ENCODE assay signal across 18 cellular contexts in the genomic region with DNA sequence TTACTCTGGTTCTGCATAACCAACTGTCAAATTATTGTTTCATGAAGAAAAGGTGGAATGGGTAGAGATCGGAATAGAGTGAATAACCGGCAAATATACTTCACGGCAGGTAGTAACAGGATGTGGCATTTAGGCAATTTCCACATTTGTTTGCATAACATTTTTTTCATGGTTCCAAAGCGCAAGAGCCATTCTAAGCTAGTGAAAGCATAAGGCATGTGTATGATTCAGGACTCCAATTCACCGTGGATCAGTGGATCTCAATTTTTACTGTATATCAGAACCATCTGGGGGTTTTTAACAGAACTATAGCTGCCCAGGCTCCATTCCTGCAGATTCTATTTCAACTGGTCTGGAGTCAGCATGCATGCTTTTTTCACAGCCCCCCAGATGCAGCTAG. TPM values are rescaled to one million over a fixed set of nuclear protein-coding genes. Genes with fewer than 3 reads are reported as not detected.
A peak's percentile ranks its signal among the peaks of the same experiment; 100 is the strongest.
DNase-seq lines count a peak whose midpoint lies in the region; ATAC-seq and TF ChIP-seq lines count a peak whose summit lies in the region.
"Had no signal": no experiment of that assay in that cellular context is flagged by ENCODE, and none has a peak within 500 bp of the region (broad histone marks: within the 10 kb centered on the region; RNA-seq: fewer than 3 reads in every experiment).

No MANE protein-coding gene starts in this region.

- no peak overlapping the region for H3K4me3 ChIP-seq in Jurkat, Clone E6-1 (ENCODE audit: low read length)
- H3K4me3 ChIP-seq in brain microvascular endothelial cell (ENCODE audit: low read depth, low read length) (no peak overlapping the region), subcutaneous abdominal adipose tissue (ENCODE audit: low read depth in 1 of 5, low read length in 5 of 5) (no peak overlapping the region)

- intact Hi-C loops in left colon (cut with DNase I, micrococcal nuclease) = no loop called here

- H3K36me3 ChIP-seq in brain microvascular endothelial cell (replicated peaks) (no peaks in the 10 kb centered on the region), subcutaneous abdominal adipose tissue (ENCODE audit: control insufficient read depth in 5 of 5, insufficient read depth in 5 of 5, low read length in 5 of 5) (no peaks in the 10 kb centered on the region)

- no peak overlapping the region for H3K9ac ChIP-seq in subcutaneous abdominal adipose tissue (ENCODE audit: low read length in 5 of 5)
- H3K9ac ChIP-seq: KMS-11, parathyroid adenoma had no signal

- peak; percentile 50 for DNase-seq in Jurkat, Clone E6-1 (ENCODE audit: low read depth, low spot score)
- DNase-seq in brain microvascular endothelial cell = no peak
- no peak for DNase-seq in left colon
- no peak for DNase-seq in RPMI8226
- DNase-seq in COLO668 (lab: John Stamatoyannopoulos, UW; ENCODE audit: unreplicated experiment) = no peak
- DNase-seq: activated naive CD4-positive, alpha-beta T cell treated with anti-CD3 and anti-CD28 coated beads, Interleukin-2, amount 50 U/mL, for 16 hours; CD8-positive, alpha-beta T cell; NCI-H2029 treated with DMSO at 0.1 percent for 48 hours; NCI-H82; SHP77 treated with DMSO at 0.1 percent for 48 hours; stimulated activated CD4-positive, alpha-beta T cell treated with anti-CD3 and anti-CD28 coated beads, Interleukin-4, amount 100 ng/mL, for 1 hour had no signal

- H3K27me3 ChIP-seq in brain microvascular endothelial cell (replicated peaks) = no peaks in the 10 kb centered on the region
- peaks cover 0 to 2% (median 0%) of the 10 kb centered on the region in 5 donors for H3K27me3 ChIP-seq in subcutaneous abdominal adipose tissue (ENCODE audit: control insufficient read depth in 5 of 5, insufficient read depth in 4 of 5, low read length in 5 of 5)

- in situ Hi-C loops in brain microvascular endothelial cell (cut with HindIII; ENCODE audit: low pct_ligation_motif_present, low sequenced_read_pairs) = no loop called here

- H3K27ac ChIP-seq in brain microvascular endothelial cell (peak overlapping the region; percentile 72), subcutaneous abdominal adipose tissue (ENCODE audit: low read depth, low read length) (peak overlapping the region; percentile 90)
- H3K27ac ChIP-seq: KMS-11, parathyroid adenoma had no signal

- H3K9me3 ChIP-seq in subcutaneous abdominal adipose tissue (ENCODE audit: control insufficient read depth in 5 of 5, low read length in 5 of 5) = no peaks in the 10 kb centered on the region

- H3K4me1 ChIP-seq in subcutaneous abdominal adipose tissue (ENCODE audit: control insufficient read depth in 5 of 5, insufficient read depth in 5 of 5, low read length in 5 of 5) = peaks cover 19 to 64% (median 55%) of the 10 kb centered on the region in 5 donors

- no peak for TF ChIP-seq CTCF in brain microvascular endothelial cell (IDR thresholded peaks at IDR 0.05; ENCODE audit: low read depth, low read length, missing control alignments)

- ATAC-seq in left colon (peak; percentile 34), HG03095 (IDR thresholded peaks at IDR 0.05; ENCODE audit: unreplicated experiment) (no peak), HG02973 (IDR thresholded peaks at IDR 0.05; ENCODE audit: unreplicated experiment) (no peak)
- ATAC-seq: CD8-positive, alpha-beta T cell; esophagus mucosa; stimulated activated memory B cell treated with anti-CD40 and anti-IgM and Interleukin-4, amounts not matched to agents 10 μg/mL and 1 μg/mL and 100 μg/mL, for 72 hours had no signal

RNA-seq across cellular contexts. Expression of gene AFAP1, which starts 30.2 kb away (rescaled TPM):
- polyA plus RNA-seq in Jurkat, Clone E6-1 (2012; ENCODE audit: insufficient read depth, insufficient read length) = 7.8 TPM
- total RNA-seq in left colon = 10 to 100 TPM; 41.2 to 46.2 TPM
